ENCODE assay signal across 31 cellular contexts in the genomic region with DNA sequence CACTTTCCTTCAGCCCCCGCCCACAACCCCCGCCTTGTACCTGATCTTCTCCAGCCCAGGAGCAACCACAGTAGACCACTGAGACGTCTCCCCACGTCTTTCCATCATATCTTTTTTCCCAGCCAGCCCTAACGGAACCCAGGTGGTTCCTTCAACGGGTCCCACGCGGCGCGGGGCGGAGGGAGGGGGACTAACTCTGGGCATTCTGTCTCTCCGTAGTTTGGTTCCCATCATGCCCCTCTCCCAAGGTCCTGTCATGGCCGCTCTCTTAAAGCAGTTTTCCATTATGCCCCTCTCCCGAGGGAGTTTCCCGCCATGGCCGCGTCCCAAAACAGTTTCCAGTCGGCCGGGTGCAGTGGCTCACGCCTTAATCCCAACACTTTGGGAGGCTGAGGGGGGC.
"Had no signal": no experiment of that assay in that cellular context is flagged by ENCODE, and none has a peak within 500 bp of the region (broad histone marks: within the 10 kb centered on the region; RNA-seq: fewer than 3 reads in every experiment).

No MANE protein-coding gene starts in this region.

- H3K4me1 Mint-ChIP-seq: T-helper 17 cell had no signal

- H3K36me3 Mint-ChIP-seq: activated CD4-positive, alpha-beta memory T cell treated with anti-CD3 and anti-CD28 coated beads for 36 hours; activated naive CD4-positive, alpha-beta T cell treated with anti-CD3 and anti-CD28 coated beads, Interleukin-2, amount 10 ng/mL, durations not matched to agents 7 days and 5 days; activated naive CD4-positive, alpha-beta T cell treated with anti-CD3 and anti-CD28 coated beads, Interleukin-2, amount 50 U/mL, for 24 hours; activated naive CD8-positive, alpha-beta T cell; activated naive CD8-positive, alpha-beta T cell treated with anti-CD3 and anti-CD28 coated beads, Interleukin-2, amount 10 ng/mL, durations not matched to agents 7 days and 5 days; brain; T-cell had no signal

- ATAC-seq: activated CD8-positive, alpha-beta T cell treated with anti-CD3 and anti-CD28 coated beads for 36 hours; activated naive CD8-positive, alpha-beta T cell treated with anti-CD3 and anti-CD28 coated beads, Interleukin-2, amount 50 U/mL, for 24 hours; T-cell; T-helper 17 cell had no signal

- H3K27ac ChIP-seq: ascending aorta, cardiac muscle cell, VCaP had no signal

- H3K4me3 Mint-ChIP-seq: activated B cell treated with CpG ODN at 0.5 μM for 24 hours; activated CD4-positive, alpha-beta memory T cell treated with anti-CD3 and anti-CD28 coated beads for 36 hours; activated CD4-positive, alpha-beta T cell treated with anti-CD3 and anti-CD28 coated beads, Interleukin-2, amount 10 ng/mL, durations not matched to agents 24 days and 14 days; activated CD8-positive, alpha-beta T cell treated with anti-CD3 and anti-CD28 coated beads for 36 hours; activated naive CD4-positive, alpha-beta T cell treated with anti-CD3 and anti-CD28 coated beads, Interleukin-2, amount 10 ng/mL, durations not matched to agents 7 days and 5 days; activated naive CD4-positive, alpha-beta T cell treated with anti-CD3 and anti-CD28 coated beads, Interleukin-2, amount 50 U/mL, for 24 hours; activated naive CD8-positive, alpha-beta T cell; activated naive CD8-positive, alpha-beta T cell treated with anti-CD3 and anti-CD28 coated beads, Interleukin-2, amount 10 ng/mL, durations not matched to agents 7 days and 5 days; activated naive CD8-positive, alpha-beta T cell treated with anti-CD3 and anti-CD28 coated beads, Interleukin-2, amount 50 U/mL, for 24 hours; activated T-cell treated with anti-CD3 and anti-CD28 coated beads, Interleukin-2, amount 50 U/mL, for 24 hours; brain; central memory CD8-positive, alpha-beta T cell; T-cell; T-helper 17 cell had no signal

- H3K27me3 Mint-ChIP-seq: activated B cell treated with CpG ODN at 0.5 μM for 24 hours; activated CD4-positive, alpha-beta memory T cell treated with anti-CD3 and anti-CD28 coated beads for 36 hours; activated CD4-positive, alpha-beta T cell treated with anti-CD3 and anti-CD28 coated beads, Interleukin-2, amount 10 ng/mL, durations not matched to agents 24 days and 14 days; activated CD8-positive, alpha-beta T cell treated with anti-CD3 and anti-CD28 coated beads for 36 hours; activated naive CD4-positive, alpha-beta T cell treated with anti-CD3 and anti-CD28 coated beads, Interleukin-2, amount 50 U/mL, for 24 hours; activated naive CD8-positive, alpha-beta T cell; activated naive CD8-positive, alpha-beta T cell treated with anti-CD3 and anti-CD28 coated beads, Interleukin-2, amount 10 ng/mL, durations not matched to agents 7 days and 5 days; activated naive CD8-positive, alpha-beta T cell treated with anti-CD3 and anti-CD28 coated beads, Interleukin-2, amount 50 U/mL, for 24 hours; central memory CD8-positive, alpha-beta T cell; T-cell; T-helper 17 cell had no signal

- H3K36me3 ChIP-seq: ascending aorta, cardiac muscle cell had no signal

- H3K4me3 ChIP-seq: ascending aorta, cardiac muscle cell had no signal

- H3K27ac Mint-ChIP-seq: activated B cell treated with CpG ODN at 0.5 μM for 24 hours; activated CD4-positive, alpha-beta memory T cell treated with anti-CD3 and anti-CD28 coated beads for 36 hours; activated CD4-positive, alpha-beta T cell treated with anti-CD3 and anti-CD28 coated beads, Interleukin-2, amount 10 ng/mL, durations not matched to agents 24 days and 14 days; activated CD8-positive, alpha-beta T cell treated with anti-CD3 and anti-CD28 coated beads for 36 hours; activated naive CD4-positive, alpha-beta T cell treated with anti-CD3 and anti-CD28 coated beads, Interleukin-2, amount 10 ng/mL, durations not matched to agents 7 days and 5 days; activated naive CD4-positive, alpha-beta T cell treated with anti-CD3 and anti-CD28 coated beads, Interleukin-2, amount 50 U/mL, for 24 hours; activated naive CD8-positive, alpha-beta T cell; activated naive CD8-positive, alpha-beta T cell treated with anti-CD3 and anti-CD28 coated beads, Interleukin-2, amount 10 ng/mL, durations not matched to agents 7 days and 5 days; activated naive CD8-positive, alpha-beta T cell treated with anti-CD3 and anti-CD28 coated beads, Interleukin-2, amount 50 U/mL, for 24 hours; activated T-cell treated with anti-CD3 and anti-CD28 coated beads, Interleukin-2, amount 50 U/mL, for 24 hours; activated T-helper 2 cell treated with anti-CD3 and anti-CD28 coated beads, Interferon-gamma antibody, Interleukin-2, Interleukin-4, amounts not matched to agents 10 μg/mL and 5 μg/mL and 100 μg/mL, durations not matched to agents 14 hours and 24 hours and 36 hours; brain; T-cell; T-helper 17 cell had no signal

- H3K27me3 ChIP-seq: ascending aorta, cardiac muscle cell had no signal

- H3K9me3 ChIP-seq: ascending aorta had no signal

- DNase-seq: activated B cell treated with CpG ODN at 0.5 μM for 24 hours; activated CD4-positive, alpha-beta memory T cell treated with anti-CD3 and anti-CD28 coated beads for 36 hours; activated CD4-positive, alpha-beta T cell treated with anti-CD3 and anti-CD28 coated beads for 4 hours; activated CD4-positive, alpha-beta T cell treated with anti-CD3 and anti-CD28 coated beads, Interleukin-2, amount 10 ng/mL, durations not matched to agents 24 days and 14 days; activated CD4-positive, alpha-beta T cell treated with anti-CD3 and anti-CD28 coated beads, Interleukin-2, amount 50 U/mL, for 1 hour; activated CD4-positive, alpha-beta T cell treated with anti-CD3 and anti-CD28 coated beads, Interleukin-2, amount 50 U/mL, for 4 hours; activated CD4-positive, CD25-positive, alpha-beta regulatory T cell treated with anti-CD3 and anti-CD28 coated beads, Interleukin-2, amount 50 U/mL, for 72 hours; activated CD8-positive, alpha-beta memory T cell treated with anti-CD3 and anti-CD28 coated beads, Interleukin-2, amount 50 U/mL, for 4 hours; activated CD8-positive, alpha-beta T cell treated with anti-CD3 and anti-CD28 coated beads for 36 hours; activated effector memory CD4-positive, alpha-beta T cell treated with Interleukin-2 at 50 U/mL for 16 hours; activated gamma-delta T cell; activated naive CD4-positive, alpha-beta T cell treated with anti-CD3 and anti-CD28 coated beads, Interleukin-2, amount 10 ng/mL, durations not matched to agents 7 days and 5 days; activated naive CD4-positive, alpha-beta T cell treated with Interleukin-2 at 50 U/mL for 16 hours; activated naive CD8-positive, alpha-beta T cell treated with anti-CD3 and anti-CD28 coated beads, Interleukin-2, amount 10 ng/mL, durations not matched to agents 7 days and 5 days; activated naive CD8-positive, alpha-beta T cell treated with anti-CD3 and anti-CD28 coated beads, Interleukin-2, amount 50 U/mL, for 24 hours; activated T-cell treated with anti-CD3 and anti-CD28 coated beads, Interleukin-2, amount 50 U/mL, for 24 hours; activated T-cell treated with anti-CD3 and anti-CD28 coated beads, Interleukin-2, amount 50 U/mL, for 48 hours; amygdala; anterior cingulate cortex; caudate nucleus; T-cell; T-helper 17 cell; T-helper 9 cell had no signal

- H3K9me3 Mint-ChIP-seq: activated B cell treated with CpG ODN at 0.5 μM for 24 hours; activated CD4-positive, alpha-beta memory T cell treated with anti-CD3 and anti-CD28 coated beads for 36 hours; activated CD4-positive, alpha-beta T cell treated with anti-CD3 and anti-CD28 coated beads, Interleukin-2, amount 10 ng/mL, durations not matched to agents 24 days and 14 days; activated CD8-positive, alpha-beta T cell treated with anti-CD3 and anti-CD28 coated beads for 36 hours; activated naive CD4-positive, alpha-beta T cell treated with anti-CD3 and anti-CD28 coated beads, Interleukin-2, amount 10 ng/mL, durations not matched to agents 7 days and 5 days; activated naive CD4-positive, alpha-beta T cell treated with anti-CD3 and anti-CD28 coated beads, Interleukin-2, amount 50 U/mL, for 24 hours; activated naive CD8-positive, alpha-beta T cell treated with anti-CD3 and anti-CD28 coated beads, Interleukin-2, amount 10 ng/mL, durations not matched to agents 7 days and 5 days; activated naive CD8-positive, alpha-beta T cell treated with anti-CD3 and anti-CD28 coated beads, Interleukin-2, amount 50 U/mL, for 24 hours; activated T-cell treated with anti-CD3 and anti-CD28 coated beads, Interleukin-2, amount 50 U/mL, for 24 hours; activated T-helper 2 cell treated with anti-CD3 and anti-CD28 coated beads, Interferon-gamma antibody, Interleukin-2, Interleukin-4, amounts not matched to agents 10 μg/mL and 5 μg/mL and 100 μg/mL, durations not matched to agents 14 hours and 24 hours and 36 hours; central memory CD8-positive, alpha-beta T cell; T-cell had no signal
